In the genomic region with DNA sequence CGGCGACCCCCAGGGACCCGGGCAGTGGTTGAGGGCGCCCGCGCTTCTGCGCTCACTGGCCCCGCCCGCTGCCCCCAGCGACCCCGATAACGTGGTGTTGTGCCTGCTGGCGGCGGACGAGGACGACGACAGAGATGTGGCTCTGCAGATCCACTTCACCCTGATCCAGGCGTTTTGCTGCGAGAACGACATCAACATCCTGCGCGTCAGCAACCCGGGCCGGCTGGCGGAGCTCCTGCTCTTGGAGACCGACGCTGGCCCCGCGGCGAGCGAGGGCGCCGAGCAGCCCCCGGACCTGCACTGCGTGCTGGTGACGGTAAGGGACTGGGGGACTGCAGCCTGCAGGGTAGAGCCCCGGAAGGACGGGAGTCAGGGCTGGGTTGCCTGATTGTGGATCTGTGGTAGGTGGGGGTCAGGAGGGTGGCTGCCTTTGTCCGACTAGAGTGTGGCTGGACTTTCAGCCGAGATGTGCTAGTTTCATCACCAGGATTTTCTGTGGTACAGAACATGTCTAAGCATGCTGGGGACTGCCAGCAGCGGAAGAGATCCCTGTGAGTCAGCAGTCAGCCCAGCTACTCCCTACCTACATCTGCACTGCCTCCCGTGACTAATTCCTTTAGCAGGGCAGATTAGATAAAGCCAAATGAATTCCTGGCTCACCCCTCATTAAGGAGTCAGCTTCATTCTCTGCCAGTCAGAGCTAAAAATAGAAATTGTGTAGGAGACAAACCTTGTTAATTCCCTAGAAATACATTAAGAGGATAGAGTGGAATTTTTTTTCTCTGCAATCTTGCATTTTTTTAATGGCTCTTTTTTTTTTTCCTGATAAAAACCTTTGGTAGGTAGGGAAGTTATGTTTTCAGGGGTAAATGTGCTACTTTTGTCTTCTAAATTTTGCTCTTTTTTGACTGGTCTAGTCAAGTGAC, we compare ENCODE assay signal across 1 cellular context.
TF ChIP-seq lines count a peak whose summit lies in the region.

No MANE protein-coding gene starts in this region.

TF ChIP-seq in K562, 482 proteins besides CTCF, POLR2A, EP300 and RAD21 (continued from another document and continues in another):
- TF ChIP-seq, protein P1, sequence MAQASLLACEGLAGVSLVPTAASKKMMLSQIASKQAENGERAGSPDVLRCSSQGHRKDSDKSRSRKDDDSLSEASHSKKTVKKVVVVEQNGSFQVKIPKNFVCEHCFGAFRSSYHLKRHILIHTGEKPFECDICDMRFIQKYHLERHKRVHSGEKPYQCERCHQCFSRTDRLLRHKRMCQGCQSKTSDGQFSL (CRISPR knock-in tag; IDR thresholded peaks at IDR 0.05) = no peak
- TF ChIP-seq, protein P1 (tag; IDR thresholded peaks at IDR 0.05) = no peak
- no peak for TF ChIP-seq TARDBP (IDR thresholded peaks at IDR 0.05)
- TF ChIP-seq MBD2 (IDR thresholded peaks at IDR 0.05; ENCODE audit: borderline replicate concordance, low read depth) = peak; percentile 63
- TF ChIP-seq ELF1 (tag; IDR thresholded peaks at IDR 0.05) = peak; percentile 40; the same call in 1 of the 2 replicates
- TF ChIP-seq RNF2 (IDR thresholded peaks at IDR 0.05) = peak; percentile 85
- no peak for TF ChIP-seq SRSF3 (IDR thresholded peaks at IDR 0.05; ENCODE audit: insufficient read depth, low read length)
- TF ChIP-seq MCM3 (IDR thresholded peaks at IDR 0.05) = no peak
- TF ChIP-seq CBX5 (IDR thresholded peaks at IDR 0.05; ENCODE audit: borderline replicate concordance, low read depth) = no peak
- TF ChIP-seq SETDB1 (IDR thresholded peaks at IDR 0.05; ENCODE audit: low read length) = no peak
- TF ChIP-seq ZNF699 (CRISPR knock-in tag; IDR thresholded peaks at IDR 0.05; ENCODE audit: insufficient replicate concordance) = no peak
- peak; percentile 97 for TF ChIP-seq CTBP1 (IDR thresholded peaks at IDR 0.05; ENCODE audit: borderline replicate concordance)
- no peak for TF ChIP-seq ZNF133 (CRISPR knock-in tag; IDR thresholded peaks at IDR 0.05)
- no peak for TF ChIP-seq ZNF347 (CRISPR knock-in tag; IDR thresholded peaks at IDR 0.05; ENCODE audit: low read depth)
- TF ChIP-seq, protein P2, sequence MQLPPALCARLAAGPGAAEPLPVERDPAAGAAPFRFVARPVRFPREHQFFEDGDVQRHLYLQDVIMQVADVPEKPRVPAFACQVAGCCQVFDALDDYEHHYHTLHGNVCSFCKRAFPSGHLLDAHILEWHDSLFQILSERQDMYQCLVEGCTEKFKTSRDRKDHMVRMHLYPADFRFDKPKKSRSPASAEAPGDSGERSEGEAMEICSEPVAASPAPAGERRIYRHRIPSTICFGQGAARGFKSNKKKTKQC (CRISPR knock-in tag; IDR thresholded peaks at IDR 0.05) = no peak; the same call in 1 of the 2 replicates
- TF ChIP-seq ETV5 (CRISPR knock-in tag; IDR thresholded peaks at IDR 0.05; ENCODE audit: low read depth) = peak; percentile 98
- TF ChIP-seq, protein P3, sequence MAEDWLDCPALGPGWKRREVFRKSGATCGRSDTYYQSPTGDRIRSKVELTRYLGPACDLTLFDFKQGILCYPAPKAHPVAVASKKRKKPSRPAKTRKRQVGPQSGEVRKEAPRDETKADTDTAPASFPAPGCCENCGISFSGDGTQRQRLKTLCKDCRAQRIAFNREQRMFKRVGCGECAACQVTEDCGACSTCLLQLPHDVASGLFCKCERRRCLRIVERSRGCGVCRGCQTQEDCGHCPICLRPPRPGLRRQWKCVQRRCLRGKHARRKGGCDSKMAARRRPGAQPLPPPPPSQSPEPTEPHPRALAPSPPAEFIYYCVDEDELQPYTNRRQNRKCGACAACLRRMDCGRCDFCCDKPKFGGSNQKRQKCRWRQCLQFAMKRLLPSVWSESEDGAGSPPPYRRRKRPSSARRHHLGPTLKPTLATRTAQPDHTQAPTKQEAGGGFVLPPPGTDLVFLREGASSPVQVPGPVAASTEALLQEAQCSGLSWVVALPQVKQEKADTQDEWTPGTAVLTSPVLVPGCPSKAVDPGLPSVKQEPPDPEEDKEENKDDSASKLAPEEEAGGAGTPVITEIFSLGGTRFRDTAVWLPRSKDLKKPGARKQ (CRISPR knock-in tag; IDR thresholded peaks at IDR 0.05) = no peak
- TF ChIP-seq, protein P4, sequence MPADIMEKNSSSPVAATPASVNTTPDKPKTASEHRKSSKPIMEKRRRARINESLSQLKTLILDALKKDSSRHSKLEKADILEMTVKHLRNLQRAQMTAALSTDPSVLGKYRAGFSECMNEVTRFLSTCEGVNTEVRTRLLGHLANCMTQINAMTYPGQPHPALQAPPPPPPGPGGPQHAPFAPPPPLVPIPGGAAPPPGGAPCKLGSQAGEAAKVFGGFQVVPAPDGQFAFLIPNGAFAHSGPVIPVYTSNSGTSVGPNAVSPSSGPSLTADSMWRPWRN (IDR thresholded peaks at IDR 0.05; ENCODE audit: low read depth) = peak; percentile 85
- TF ChIP-seq, protein P5, sequence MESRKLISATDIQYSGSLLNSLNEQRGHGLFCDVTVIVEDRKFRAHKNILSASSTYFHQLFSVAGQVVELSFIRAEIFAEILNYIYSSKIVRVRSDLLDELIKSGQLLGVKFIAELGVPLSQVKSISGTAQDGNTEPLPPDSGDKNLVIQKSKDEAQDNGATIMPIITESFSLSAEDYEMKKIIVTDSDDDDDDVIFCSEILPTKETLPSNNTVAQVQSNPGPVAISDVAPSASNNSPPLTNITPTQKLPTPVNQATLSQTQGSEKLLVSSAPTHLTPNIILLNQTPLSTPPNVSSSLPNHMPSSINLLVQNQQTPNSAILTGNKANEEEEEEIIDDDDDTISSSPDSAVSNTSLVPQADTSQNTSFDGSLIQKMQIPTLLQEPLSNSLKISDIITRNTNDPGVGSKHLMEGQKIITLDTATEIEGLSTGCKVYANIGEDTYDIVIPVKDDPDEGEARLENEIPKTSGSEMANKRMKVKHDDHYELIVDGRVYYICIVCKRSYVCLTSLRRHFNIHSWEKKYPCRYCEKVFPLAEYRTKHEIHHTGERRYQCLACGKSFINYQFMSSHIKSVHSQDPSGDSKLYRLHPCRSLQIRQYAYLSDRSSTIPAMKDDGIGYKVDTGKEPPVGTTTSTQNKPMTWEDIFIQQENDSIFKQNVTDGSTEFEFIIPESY (CRISPR knock-in tag; IDR thresholded peaks at IDR 0.05) = 0 out of 2 replicates have a peak, but pooled peaks have one; percentile 13
- TF ChIP-seq THRAP3 (IDR thresholded peaks at IDR 0.05; ENCODE audit: borderline replicate concordance) = no peak
- peak; percentile 98 for TF ChIP-seq DPF2 (IDR thresholded peaks at IDR 0.05)
- TF ChIP-seq IRF2 (CRISPR knock-in tag; IDR thresholded peaks at IDR 0.05) = no peak
- no peak for TF ChIP-seq HMG20B (CRISPR knock-in tag; IDR thresholded peaks at IDR 0.05)
- TF ChIP-seq, protein P6, sequence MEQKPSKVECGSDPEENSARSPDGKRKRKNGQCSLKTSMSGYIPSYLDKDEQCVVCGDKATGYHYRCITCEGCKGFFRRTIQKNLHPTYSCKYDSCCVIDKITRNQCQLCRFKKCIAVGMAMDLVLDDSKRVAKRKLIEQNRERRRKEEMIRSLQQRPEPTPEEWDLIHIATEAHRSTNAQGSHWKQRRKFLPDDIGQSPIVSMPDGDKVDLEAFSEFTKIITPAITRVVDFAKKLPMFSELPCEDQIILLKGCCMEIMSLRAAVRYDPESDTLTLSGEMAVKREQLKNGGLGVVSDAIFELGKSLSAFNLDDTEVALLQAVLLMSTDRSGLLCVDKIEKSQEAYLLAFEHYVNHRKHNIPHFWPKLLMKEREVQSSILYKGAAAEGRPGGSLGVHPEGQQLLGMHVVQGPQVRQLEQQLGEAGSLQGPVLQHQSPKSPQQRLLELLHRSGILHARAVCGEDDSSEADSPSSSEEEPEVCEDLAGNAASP (IDR thresholded peaks at IDR 0.05) = no peak
- TF ChIP-seq, protein P7, sequence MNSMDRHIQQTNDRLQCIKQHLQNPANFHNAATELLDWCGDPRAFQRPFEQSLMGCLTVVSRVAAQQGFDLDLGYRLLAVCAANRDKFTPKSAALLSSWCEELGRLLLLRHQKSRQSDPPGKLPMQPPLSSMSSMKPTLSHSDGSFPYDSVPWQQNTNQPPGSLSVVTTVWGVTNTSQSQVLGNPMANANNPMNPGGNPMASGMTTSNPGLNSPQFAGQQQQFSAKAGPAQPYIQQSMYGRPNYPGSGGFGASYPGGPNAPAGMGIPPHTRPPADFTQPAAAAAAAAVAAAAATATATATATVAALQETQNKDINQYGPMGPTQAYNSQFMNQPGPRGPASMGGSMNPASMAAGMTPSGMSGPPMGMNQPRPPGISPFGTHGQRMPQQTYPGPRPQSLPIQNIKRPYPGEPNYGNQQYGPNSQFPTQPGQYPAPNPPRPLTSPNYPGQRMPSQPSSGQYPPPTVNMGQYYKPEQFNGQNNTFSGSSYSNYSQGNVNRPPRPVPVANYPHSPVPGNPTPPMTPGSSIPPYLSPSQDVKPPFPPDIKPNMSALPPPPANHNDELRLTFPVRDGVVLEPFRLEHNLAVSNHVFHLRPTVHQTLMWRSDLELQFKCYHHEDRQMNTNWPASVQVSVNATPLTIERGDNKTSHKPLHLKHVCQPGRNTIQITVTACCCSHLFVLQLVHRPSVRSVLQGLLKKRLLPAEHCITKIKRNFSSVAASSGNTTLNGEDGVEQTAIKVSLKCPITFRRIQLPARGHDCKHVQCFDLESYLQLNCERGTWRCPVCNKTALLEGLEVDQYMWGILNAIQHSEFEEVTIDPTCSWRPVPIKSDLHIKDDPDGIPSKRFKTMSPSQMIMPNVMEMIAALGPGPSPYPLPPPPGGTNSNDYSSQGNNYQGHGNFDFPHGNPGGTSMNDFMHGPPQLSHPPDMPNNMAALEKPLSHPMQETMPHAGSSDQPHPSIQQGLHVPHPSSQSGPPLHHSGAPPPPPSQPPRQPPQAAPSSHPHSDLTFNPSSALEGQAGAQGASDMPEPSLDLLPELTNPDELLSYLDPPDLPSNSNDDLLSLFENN (IDR thresholded peaks at IDR 0.05; ENCODE audit: low read depth in 2 of 2, low read length in 2 of 2) = peak in 1 of 2 experiments; percentile 73; a peak in 1 of 4 replicates
- peak; percentile 79 for TF ChIP-seq BCOR (IDR thresholded peaks at IDR 0.05)
- TF ChIP-seq, protein P8, sequence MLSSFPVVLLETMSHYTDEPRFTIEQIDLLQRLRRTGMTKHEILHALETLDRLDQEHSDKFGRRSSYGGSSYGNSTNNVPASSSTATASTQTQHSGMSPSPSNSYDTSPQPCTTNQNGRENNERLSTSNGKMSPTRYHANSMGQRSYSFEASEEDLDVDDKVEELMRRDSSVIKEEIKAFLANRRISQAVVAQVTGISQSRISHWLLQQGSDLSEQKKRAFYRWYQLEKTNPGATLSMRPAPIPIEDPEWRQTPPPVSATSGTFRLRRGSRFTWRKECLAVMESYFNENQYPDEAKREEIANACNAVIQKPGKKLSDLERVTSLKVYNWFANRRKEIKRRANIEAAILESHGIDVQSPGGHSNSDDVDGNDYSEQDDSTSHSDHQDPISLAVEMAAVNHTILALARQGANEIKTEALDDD (IDR thresholded peaks at IDR 0.05) = peak; percentile 89
- TF ChIP-seq, protein P9, sequence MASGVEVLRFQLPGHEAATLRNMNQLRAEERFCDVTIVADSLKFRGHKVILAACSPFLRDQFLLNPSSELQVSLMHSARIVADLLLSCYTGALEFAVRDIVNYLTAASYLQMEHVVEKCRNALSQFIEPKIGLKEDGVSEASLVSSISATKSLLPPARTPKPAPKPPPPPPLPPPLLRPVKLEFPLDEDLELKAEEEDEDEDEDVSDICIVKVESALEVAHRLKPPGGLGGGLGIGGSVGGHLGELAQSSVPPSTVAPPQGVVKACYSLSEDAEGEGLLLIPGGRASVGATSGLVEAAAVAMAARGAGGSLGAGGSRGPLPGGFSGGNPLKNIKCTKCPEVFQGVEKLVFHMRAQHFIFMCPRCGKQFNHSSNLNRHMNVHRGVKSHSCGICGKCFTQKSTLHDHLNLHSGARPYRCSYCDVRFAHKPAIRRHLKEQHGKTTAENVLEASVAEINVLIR (CRISPR knock-in tag; IDR thresholded peaks at IDR 0.05) = no peak
- TF ChIP-seq KDM1A (IDR thresholded peaks at IDR 0.05) = peak; percentile 85 to 87
- no peak for TF ChIP-seq ZNF3 (CRISPR knock-in tag; IDR thresholded peaks at IDR 0.05)
- no peak for TF ChIP-seq XRCC3 (IDR thresholded peaks at IDR 0.05)
- TF ChIP-seq ELF2 (CRISPR knock-in tag; IDR thresholded peaks at IDR 0.05) = 0 out of 2 replicates have a peak, but pooled peaks have one; percentile 17
- TF ChIP-seq SRSF9 (IDR thresholded peaks at IDR 0.05; ENCODE audit: borderline replicate concordance, low read depth, low read length) = no peak
- peak; percentile 78; the same call in 1 of the 2 replicates for TF ChIP-seq NR2C2 (CRISPR knock-in tag; IDR thresholded peaks at IDR 0.05)
- TF ChIP-seq NR2C2 (tag; IDR thresholded peaks at IDR 0.05) = peak; percentile 57
- TF ChIP-seq, protein P10, sequence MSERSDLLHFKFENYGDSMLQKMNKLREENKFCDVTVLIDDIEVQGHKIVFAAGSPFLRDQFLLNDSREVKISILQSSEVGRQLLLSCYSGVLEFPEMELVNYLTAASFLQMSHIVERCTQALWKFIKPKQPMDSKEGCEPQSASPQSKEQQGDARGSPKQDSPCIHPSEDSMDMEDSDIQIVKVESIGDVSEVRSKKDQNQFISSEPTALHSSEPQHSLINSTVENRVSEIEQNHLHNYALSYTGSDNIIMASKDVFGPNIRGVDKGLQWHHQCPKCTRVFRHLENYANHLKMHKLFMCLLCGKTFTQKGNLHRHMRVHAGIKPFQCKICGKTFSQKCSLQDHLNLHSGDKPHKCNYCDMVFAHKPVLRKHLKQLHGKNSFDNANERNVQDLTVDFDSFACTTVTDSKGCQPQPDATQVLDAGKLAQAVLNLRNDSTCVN (CRISPR knock-in tag; IDR thresholded peaks at IDR 0.05) = no peak
- no peak for TF ChIP-seq PTRF (tag; IDR thresholded peaks at IDR 0.05)
- peak; percentile 21; the same call in 1 of the 2 replicates for TF ChIP-seq L3MBTL2 (IDR thresholded peaks at IDR 0.05)
- TF ChIP-seq, protein P11, sequence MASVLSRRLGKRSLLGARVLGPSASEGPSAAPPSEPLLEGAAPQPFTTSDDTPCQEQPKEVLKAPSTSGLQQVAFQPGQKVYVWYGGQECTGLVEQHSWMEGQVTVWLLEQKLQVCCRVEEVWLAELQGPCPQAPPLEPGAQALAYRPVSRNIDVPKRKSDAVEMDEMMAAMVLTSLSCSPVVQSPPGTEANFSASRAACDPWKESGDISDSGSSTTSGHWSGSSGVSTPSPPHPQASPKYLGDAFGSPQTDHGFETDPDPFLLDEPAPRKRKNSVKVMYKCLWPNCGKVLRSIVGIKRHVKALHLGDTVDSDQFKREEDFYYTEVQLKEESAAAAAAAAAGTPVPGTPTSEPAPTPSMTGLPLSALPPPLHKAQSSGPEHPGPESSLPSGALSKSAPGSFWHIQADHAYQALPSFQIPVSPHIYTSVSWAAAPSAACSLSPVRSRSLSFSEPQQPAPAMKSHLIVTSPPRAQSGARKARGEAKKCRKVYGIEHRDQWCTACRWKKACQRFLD (CRISPR knock-in tag; IDR thresholded peaks at IDR 0.05) = peak; percentile 71; the same call in 1 of the 2 replicates
- no peak for TF ChIP-seq FUS (optimal IDR thresholded peaks at IDR 0.05; ENCODE audit: low read depth, low read length)
- TF ChIP-seq HCFC1 (IDR thresholded peaks at IDR 0.05; ENCODE audit: low read depth, low read length) = 0 out of 2 replicates have a peak, but pooled peaks have one; percentile 5
- TF ChIP-seq KLF1 (tag; IDR thresholded peaks at IDR 0.05) = 0 out of 2 replicates have a peak, but pooled peaks have one; percentile 69
- TF ChIP-seq MYBL2 (IDR thresholded peaks at IDR 0.05; ENCODE audit: low read depth) = no peak
- no peak for TF ChIP-seq MYBL2 (CRISPR knock-in tag; IDR thresholded peaks at IDR 0.05; ENCODE audit: borderline replicate concordance)
